1 cellular context compared by ENCODE assay signal in genomic region chr13:29905845-29906244, GRCh38.
TF ChIP-seq lines count a peak whose summit lies in the region.

No MANE protein-coding gene starts in this region.

TF ChIP-seq in HepG2, 621 proteins besides CTCF, POLR2A, EP300 and RAD21 (continued from another document):
- TF ChIP-seq BATF2 (CRISPR knock-in tag; IDR thresholded peaks at IDR 0.05) (no peak), SP140L (CRISPR knock-in tag; IDR thresholded peaks at IDR 0.05; ENCODE audit: borderline replicate concordance) (no peak), KMT2B (CRISPR knock-in tag; IDR thresholded peaks at IDR 0.05) (no peak), THAP11 (CRISPR knock-in tag; IDR thresholded peaks at IDR 0.05) (0 out of 2 replicates have a peak, but pooled peaks have one; percentile 27), FOXA1 (IDR thresholded peaks at IDR 0.05) (no peak), FOXA1 (CRISPR knock-in tag; IDR thresholded peaks at IDR 0.05) (peak; percentile 39; the same call in 1 of the 2 replicates), ZFP82 (CRISPR knock-in tag; IDR thresholded peaks at IDR 0.05; ENCODE audit: borderline replicate concordance) (no peak), ZNF496 (CRISPR knock-in tag; IDR thresholded peaks at IDR 0.05; ENCODE audit: insufficient replicate concordance) (no peak), ATF4 (CRISPR knock-in tag; IDR thresholded peaks at IDR 0.05) (0 out of 4 replicates have a peak, but pooled peaks of 1 of the 2 experiments have one; percentile 19), ZBTB8A (CRISPR knock-in tag; IDR thresholded peaks at IDR 0.05; ENCODE audit: borderline replicate concordance, low read depth) (no peak), ZNF30 (CRISPR knock-in tag; IDR thresholded peaks at IDR 0.05) (no peak), FOSL2 (CRISPR knock-in tag; IDR thresholded peaks at IDR 0.05) (0 out of 2 replicates have a peak, but pooled peaks have one; percentile 15), CEBPB (IDR thresholded peaks at IDR 0.05; ENCODE audit: borderline replicate concordance, low read depth, low read length) (peak; percentile 94), MLXIP (CRISPR knock-in tag; IDR thresholded peaks at IDR 0.05; ENCODE audit: borderline replicate concordance) (no peak), CEBPG (CRISPR knock-in tag; IDR thresholded peaks at IDR 0.05) (peak; percentile 84), KLF9 (CRISPR knock-in tag; IDR thresholded peaks at IDR 0.05; ENCODE audit: low read depth) (no peak), GTF3A (CRISPR knock-in tag; conservative IDR thresholded peaks at IDR 0.05) (no peak)
TF ChIP-seq in HepG2: peak in this region for 12.
